In genomic region chr10:11609492-11610093, GRCh38 we compare ENCODE assay signal across 9 cellular contexts. TPM values are rescaled to one million over a fixed set of nuclear protein-coding genes. Genes with fewer than 3 reads are reported as not detected.
A peak's percentile ranks its signal among the peaks of the same experiment; 100 is the strongest.
DNase-seq lines count a peak whose midpoint lies in the region; ATAC-seq, FAIRE-seq and TF ChIP-seq lines count a peak whose summit lies in the region.
"Had no signal": no experiment of that assay in that cellular context is flagged by ENCODE, and none has a peak within 500 bp of the region (broad histone marks: within the 10 kb centered on the region; RNA-seq: fewer than 3 reads in every experiment).

No MANE protein-coding gene starts in this region.

- POLR2A ChIA-PET in activated CD8-positive, alpha-beta T cell treated with anti-CD3 and anti-CD28 coated beads, Interleukin-2, amount 10 ng/mL, durations not matched to agents 7 days and 5 days (lab: Charles Lee), result interaction anchor here (1.6 kb wide), 1 partner anchor 55 kb away, joined by 4 read pairs; no protein-coding TSS in a partner anchor

- TF ChIP-seq POLR2A in H54 (IDR thresholded peaks at IDR 0.05; ENCODE audit: low read depth, low read length) (no peak), tibial nerve (IDR thresholded peaks at IDR 0.05) (no peak)

- peak overlapping the region in 2 of 4 donors; percentile 11 to 68 for H3K27ac ChIP-seq in tibial nerve
- no peak overlapping the region for H3K27ac ChIP-seq in WERI-Rb-1

- intact Hi-C loops in Calu3 (cut with micrococcal nuclease; ENCODE audit: unreplicated experiment), result loop anchor here (2.0 to 5.0 kb wide), 3 partner anchors 57 to 92 kb away; no protein-coding TSS in a partner anchor

- TF ChIP-seq CTCF in Calu3 (IDR thresholded peaks at IDR 0.05; ENCODE audit: unreplicated experiment) (no peak), mesothelial cell of epicardium (IDR thresholded peaks at IDR 0.05; ENCODE audit: unreplicated experiment) (no peak), tibial nerve (IDR thresholded peaks at IDR 0.05) (no peak), WERI-Rb-1 (IDR thresholded peaks at IDR 0.05; ENCODE audit: low read depth, low read length) (no peak)

- H3K9me3 ChIP-seq in tibial nerve (no peaks in the 10 kb centered on the region), WERI-Rb-1 (ENCODE audit: severe bottlenecking) (no peaks in the 10 kb centered on the region)

- TF ChIP-seq EP300 in tibial nerve (IDR thresholded peaks at IDR 0.05), result no peak

- H3K36me3 Mint-ChIP-seq in Calu3 (ENCODE audit: insufficient read depth, unreplicated experiment) (peaks cover 28% of the 10 kb centered on the region), mesothelial cell of epicardium (peaks cover 2% of the 10 kb centered on the region)
- no peaks in the 10 kb centered on the region for H3K36me3 Mint-ChIP-seq in activated T-helper 17 cell treated with anti-CD3 and anti-CD28 coated beads, Interleukin-2, amount 50 U/mL, for 72 hours (ENCODE audit: low read depth)
- no peaks in the 10 kb centered on the region for H3K36me3 Mint-ChIP-seq in activated CD8-positive, alpha-beta T cell treated with anti-CD3 and anti-CD28 coated beads, Interleukin-2, amount 10 ng/mL, durations not matched to agents 7 days and 5 days (ENCODE audit: low read depth)

- H3K27me3 Mint-ChIP-seq in Calu3 (ENCODE audit: unreplicated experiment) (no peaks in the 10 kb centered on the region), mesothelial cell of epicardium (ENCODE audit: low read depth) (no peaks in the 10 kb centered on the region)
- H3K27me3 Mint-ChIP-seq in activated T-helper 17 cell treated with anti-CD3 and anti-CD28 coated beads, Interleukin-2, amount 50 U/mL, for 72 hours, result peaks cover 3% of the 10 kb centered on the region
- H3K27me3 Mint-ChIP-seq in activated CD8-positive, alpha-beta T cell treated with anti-CD3 and anti-CD28 coated beads, Interleukin-2, amount 10 ng/mL, durations not matched to agents 7 days and 5 days (ENCODE audit: low read depth), result peaks cover 33% of the 10 kb centered on the region

- 91 to 96% methylated on average over 3 of the region's 3 CpGs for WGBS in tibial nerve, 2 donors

- H3K4me1 ChIP-seq in tibial nerve, result peaks cover 0 to 33% (median 19%) of the 10 kb centered on the region in 4 donors

- H3K4me3 Mint-ChIP-seq in Calu3 (ENCODE audit: low read depth, unreplicated experiment) (peak overlapping the region; percentile 78), mesothelial cell of epicardium (peak overlapping the region; percentile 23)
- peak overlapping the region; percentile 29 for H3K4me3 Mint-ChIP-seq in activated T-helper 17 cell treated with anti-CD3 and anti-CD28 coated beads, Interleukin-2, amount 50 U/mL, for 72 hours
- no peak overlapping the region for H3K4me3 Mint-ChIP-seq in activated CD8-positive, alpha-beta T cell treated with anti-CD3 and anti-CD28 coated beads, Interleukin-2, amount 10 ng/mL, durations not matched to agents 7 days and 5 days

- no peaks in the 10 kb centered on the region for H3K27me3 ChIP-seq in tibial nerve
- no peaks in the 10 kb centered on the region for H3K27me3 ChIP-seq in WERI-Rb-1 (ENCODE audit: insufficient read depth, low read depth, severe bottlenecking)

- no peak for DNase-seq in Calu3
- DNase-seq in H54 (ENCODE audit: insufficient read length, low spot score), result no peak
- no peak for DNase-seq in mesothelial cell of epicardium (ENCODE audit: low spot score in 2 of 2, unreplicated experiment in 2 of 2)
- no peak for DNase-seq in tibial nerve (ENCODE audit: low spot score in 2 of 2)
- no peak for DNase-seq in activated CD8-positive, alpha-beta T cell treated with anti-CD3 and anti-CD28 coated beads, Interleukin-2, amount 10 ng/mL, durations not matched to agents 7 days and 5 days
- DNase-seq in WERI-Rb-1, result no peak
- no peak for DNase-seq in HTR-8/SVneo (ENCODE audit: insufficient read length, low spot score)
- DNase-seq: NCI-H2171 treated with DMSO at 0.1 percent for 48 hours had no signal

- CTCF ChIA-PET in Calu3 (lab: Charles Lee), result interaction anchor here (0.6 to 1.3 kb wide), 4 partner anchors 54 to 140 kb away, joined by 3 to 9 read pairs (median 4); no protein-coding TSS in a partner anchor
- CTCF ChIA-PET in activated CD8-positive, alpha-beta T cell treated with anti-CD3 and anti-CD28 coated beads, Interleukin-2, amount 10 ng/mL, durations not matched to agents 7 days and 5 days (lab: Charles Lee), result no interaction called here

- H3K36me3 ChIP-seq in tibial nerve (no peaks in the 10 kb centered on the region), WERI-Rb-1 (no peaks in the 10 kb centered on the region)

- TSS peak; percentile 34 for BruUV-seq in Calu3 (replicated peaks; lab: Mats Ljungman, UMichigan)

- H3K4me3 ChIP-seq in tibial nerve (peak overlapping the region in 1 of 4 donors; percentile 81), WERI-Rb-1 (ENCODE audit: low read depth, low read length) (no peak overlapping the region)

- H3K27ac Mint-ChIP-seq in Calu3 (ENCODE audit: unreplicated experiment) (peak overlapping the region; percentile 73), mesothelial cell of epicardium (peak overlapping the region; percentile 66)
- H3K27ac Mint-ChIP-seq in activated T-helper 17 cell treated with anti-CD3 and anti-CD28 coated beads, Interleukin-2, amount 50 U/mL, for 72 hours, result no peak overlapping the region
- no peak overlapping the region for H3K27ac Mint-ChIP-seq in activated CD8-positive, alpha-beta T cell treated with anti-CD3 and anti-CD28 coated beads, Interleukin-2, amount 10 ng/mL, durations not matched to agents 7 days and 5 days

- FAIRE-seq in H54 (lab: Jason Lieb, UNC) (peak; percentile 85), HTR-8/SVneo (lab: Jason Lieb, UNC) (no peak)

- ATAC-seq in activated T-helper 17 cell treated with anti-CD3 and anti-CD28 coated beads, Interleukin-2, amount 50 U/mL, for 72 hours (replicated peaks), result no peak
- no peak for ATAC-seq in activated CD8-positive, alpha-beta T cell treated with anti-CD3 and anti-CD28 coated beads, Interleukin-2, amount 10 ng/mL, durations not matched to agents 7 days and 5 days

- H3K4me1 Mint-ChIP-seq in Calu3 (ENCODE audit: low read depth, unreplicated experiment) (peaks cover 33% of the 10 kb centered on the region), mesothelial cell of epicardium (peaks cover 35% of the 10 kb centered on the region)
- H3K4me1 Mint-ChIP-seq in activated T-helper 17 cell treated with anti-CD3 and anti-CD28 coated beads, Interleukin-2, amount 50 U/mL, for 72 hours, result peaks cover 5% of the 10 kb centered on the region
- peaks cover 54% of the 10 kb centered on the region for H3K4me1 Mint-ChIP-seq in activated CD8-positive, alpha-beta T cell treated with anti-CD3 and anti-CD28 coated beads, Interleukin-2, amount 10 ng/mL, durations not matched to agents 7 days and 5 days (ENCODE audit: low read depth)

- H3K9me3 Mint-ChIP-seq in Calu3 (ENCODE audit: low read depth, unreplicated experiment) (no peaks in the 10 kb centered on the region), mesothelial cell of epicardium (peaks cover 6% of the 10 kb centered on the region)
- no peaks in the 10 kb centered on the region for H3K9me3 Mint-ChIP-seq in activated T-helper 17 cell treated with anti-CD3 and anti-CD28 coated beads, Interleukin-2, amount 50 U/mL, for 72 hours
- H3K9me3 Mint-ChIP-seq in activated CD8-positive, alpha-beta T cell treated with anti-CD3 and anti-CD28 coated beads, Interleukin-2, amount 10 ng/mL, durations not matched to agents 7 days and 5 days (ENCODE audit: insufficient read depth), result no peaks in the 10 kb centered on the region

RNA-seq across cellular contexts. Expression of gene USP6NL, which starts 1.9 kb away (rescaled TPM):
- total RNA-seq in Calu3 (2022) (25.3 and 27.5 TPM in 2 replicates), mesothelial cell of epicardium (34.8 to 36.4 TPM (median 35.8 TPM) in 3 replicates), tibial nerve (10 to 100 TPM; 21.8 to 33.9 (median 25.0) TPM)
- 1 to 10 TPM in 1 of 2 donors, under 1 TPM in 1; 0.74 to 1.7 TPM for total RNA-seq in activated T-helper 17 cell treated with anti-CD3 and anti-CD28 coated beads, Interleukin-2, amount 50 U/mL, for 72 hours
- total RNA-seq in activated CD8-positive, alpha-beta T cell treated with anti-CD3 and anti-CD28 coated beads, Interleukin-2, amount 10 ng/mL, durations not matched to agents 7 days and 5 days, result 1 to 10 TPM; 1.6 to 2.0 TPM

Comparison
In these comparisons a context has a peak if more than half of its experiments do, and no peak if none do; other contexts are left out.
1. H3K27ac Mint-ChIP-seq: peak in Calu3 (single experiment) and mesothelial cell of epicardium (single experiment); none in activated T-helper 17 cell treated with anti-CD3 and anti-CD28 coated beads, Interleukin-2, amount 50 U/mL, for 72 hours (single experiment) and activated CD8-positive, alpha-beta T cell treated with anti-CD3 and anti-CD28 coated beads, Interleukin-2, amount 10 ng/mL, durations not matched to agents 7 days and 5 days (single experiment).